Comparison of ENCODE assay signal across 16 cellular contexts in the genomic region with DNA sequence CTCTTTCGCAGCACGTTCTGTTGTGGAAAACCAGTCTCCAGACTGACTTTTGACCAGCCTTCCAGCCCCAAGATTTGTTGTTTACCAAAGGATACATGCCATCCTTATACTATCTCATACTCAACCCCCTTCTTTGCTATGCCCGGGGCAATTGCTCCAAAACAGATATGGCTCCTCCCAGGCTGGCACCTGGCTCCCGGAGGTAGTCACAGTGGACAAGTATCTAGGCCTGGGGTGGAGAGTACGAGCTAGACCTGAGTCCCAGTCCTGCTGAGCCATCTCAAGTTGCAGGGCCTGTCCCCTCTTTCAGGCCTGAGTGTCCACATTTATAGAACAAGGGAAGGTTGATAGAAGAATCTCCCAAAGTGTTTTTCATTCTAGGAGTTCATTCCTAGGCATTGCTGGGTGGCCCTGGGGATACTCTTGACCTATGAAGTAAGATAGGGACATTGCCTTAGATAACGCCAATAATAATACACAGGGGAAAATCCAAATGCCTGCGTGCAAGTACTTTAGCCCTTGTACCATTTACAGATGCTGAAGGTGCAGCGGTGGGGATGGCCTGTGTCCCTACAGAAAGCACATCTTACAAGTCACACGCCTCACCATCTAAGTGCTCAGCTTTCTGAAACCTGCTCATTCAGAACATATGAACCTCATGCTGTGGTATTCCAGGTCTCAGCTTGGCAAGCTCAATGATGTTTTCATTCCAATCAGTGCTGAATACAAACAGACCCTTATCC.
"Had no signal": no experiment of that assay in that cellular context is flagged by ENCODE, and none has a peak within 500 bp of the region (broad histone marks: within the 10 kb centered on the region; RNA-seq: fewer than 3 reads in every experiment).

No MANE protein-coding gene starts in this region.

- H3K9me3 ChIP-seq: gastroesophageal sphincter, lower lobe of right lung, upper lobe of right lung had no signal

- H3K36me3 ChIP-seq: gastroesophageal sphincter, lower lobe of right lung, upper lobe of right lung had no signal

- H3K27me3 Mint-ChIP-seq: activated naive CD8-positive, alpha-beta T cell treated with anti-CD3 and anti-CD28 coated beads for 36 hours had no signal

- H3K9me3 Mint-ChIP-seq: activated naive CD8-positive, alpha-beta T cell treated with anti-CD3 and anti-CD28 coated beads for 36 hours; naive thymus-derived CD8-positive, alpha-beta T cell had no signal

- DNase-seq: activated naive CD4-positive, alpha-beta T cell treated with Interleukin-2 at 50 U/mL for 16 hours; activated naive CD8-positive, alpha-beta T cell treated with anti-CD3 and anti-CD28 coated beads for 36 hours; activated T-cell treated with anti-CD3 and anti-CD28 coated beads, Interleukin-2, amount 50 U/mL, for 48 hours; central memory CD4-positive, alpha-beta T cell; endodermal cell; kidney; lower lobe of right lung; naive thymus-derived CD8-positive, alpha-beta T cell; retina; stimulated activated CD4-positive, alpha-beta T cell treated with anti-CD3 and anti-CD28 coated beads, Interleukin-4, amount 100 ng/mL, for 24 hours; stimulated activated naive CD4-positive, alpha-beta T cell treated with Interleukin-2 at 50 U/mL for 16 hours; T-helper 1 cell; upper lobe of right lung had no signal

- H3K27ac Mint-ChIP-seq: activated naive CD8-positive, alpha-beta T cell treated with anti-CD3 and anti-CD28 coated beads for 36 hours; endodermal cell; naive thymus-derived CD8-positive, alpha-beta T cell; progenitor cell of endocrine pancreas had no signal

- H3K27me3 ChIP-seq: gastroesophageal sphincter, upper lobe of right lung had no signal

- H3K4me3 ChIP-seq: gastroesophageal sphincter, lower lobe of right lung, upper lobe of right lung had no signal

- H3K4me1 ChIP-seq: gastroesophageal sphincter, lower lobe of right lung, upper lobe of right lung had no signal

- ATAC-seq: gastroesophageal sphincter; left lobe of liver; lower lobe of right lung; naive thymus-derived CD8-positive, alpha-beta T cell; upper lobe of right lung had no signal

- H3K27ac ChIP-seq: gastroesophageal sphincter, lower lobe of right lung, upper lobe of right lung had no signal

- H3K36me3 Mint-ChIP-seq: activated naive CD8-positive, alpha-beta T cell treated with anti-CD3 and anti-CD28 coated beads for 36 hours; naive thymus-derived CD8-positive, alpha-beta T cell had no signal

- H3K4me3 Mint-ChIP-seq: activated naive CD8-positive, alpha-beta T cell treated with anti-CD3 and anti-CD28 coated beads for 36 hours; endodermal cell; naive thymus-derived CD8-positive, alpha-beta T cell had no signal

- FAIRE-seq: kidney had no signal
